ENCODE assay signal across 9 cellular contexts in genomic region chr10:125721035-125721434, GRCh38. TPM values are rescaled to one million over a fixed set of nuclear protein-coding genes. Genes with fewer than 3 reads are reported as not detected.
DNase-seq lines count a peak whose midpoint lies in the region; ATAC-seq and TF ChIP-seq lines count a peak whose summit lies in the region.
"Had no signal": no experiment of that assay in that cellular context is flagged by ENCODE, and none has a peak within 500 bp of the region (broad histone marks: within the 10 kb centered on the region; RNA-seq: fewer than 3 reads in every experiment).

No MANE protein-coding gene starts in this region.

- no peaks in the 10 kb centered on the region for H3K27me3 Mint-ChIP-seq in activated CD8-positive, alpha-beta memory T cell treated with anti-CD3 and anti-CD28 coated beads, Interleukin-2, amount 10 ng/mL, durations not matched to agents 7 days and 5 days
- H3K27me3 Mint-ChIP-seq in activated T-helper 1 cell treated with anti-CD3 and anti-CD28 coated beads, Interleukin-12 subunit alpha, Interleukin-12 subunit beta, Interleukin-2, Interleukin-4 antibody, amounts not matched to agents 30 ng/mL and 10 ng/mL and 1 ng/mL, durations not matched to agents 14 hours and 24 hours and 36 hours (ENCODE audit: insufficient read depth) = no peaks in the 10 kb centered on the region

- peak overlapping the region; percentile 77 for H3K4me2 ChIP-seq in skeletal muscle satellite cell (ENCODE audit: low read length)

- intact Hi-C loops in activated T-helper 1 cell treated with anti-CD3 and anti-CD28 coated beads, Interleukin-12 subunit alpha, Interleukin-12 subunit beta, Interleukin-2, Interleukin-4 antibody, amounts not matched to agents 30 ng/mL and 10 ng/mL and 1 ng/mL, durations not matched to agents 14 hours and 24 hours and 36 hours (cut with micrococcal nuclease) = loop anchor here (5.0 kb wide), 1 partner anchor 36 kb away; no protein-coding TSS in a partner anchor

- no peak overlapping the region for H3K9ac ChIP-seq in skeletal muscle satellite cell (ENCODE audit: low read depth, low read length)

- TF ChIP-seq CTCF in WERI-Rb-1 (IDR thresholded peaks at IDR 0.05; ENCODE audit: low read depth, low read length) = no peak

- no peaks in the 10 kb centered on the region for H3K9me3 ChIP-seq in skeletal muscle satellite cell (replicated peaks; ENCODE audit: low read length)
- peaks cover 6% of the 10 kb centered on the region for H3K9me3 ChIP-seq in WERI-Rb-1 (ENCODE audit: severe bottlenecking)

- H3K4me3 ChIP-seq in skeletal muscle satellite cell (ENCODE audit: low read length) = peak overlapping the region; percentile 84
- H3K4me3 ChIP-seq in WERI-Rb-1 (ENCODE audit: low read depth, low read length) = no peak overlapping the region

- H3K27me3 ChIP-seq in skeletal muscle satellite cell (ENCODE audit: control insufficient read depth, insufficient read depth, low read length) (no peaks in the 10 kb centered on the region), WERI-Rb-1 (ENCODE audit: insufficient read depth, low read depth, severe bottlenecking) (no peaks in the 10 kb centered on the region)

- H3K27ac ChIP-seq in WERI-Rb-1 = no peak overlapping the region

- peaks cover 30% of the 10 kb centered on the region for H3K4me1 Mint-ChIP-seq in activated CD8-positive, alpha-beta memory T cell treated with anti-CD3 and anti-CD28 coated beads, Interleukin-2, amount 10 ng/mL, durations not matched to agents 7 days and 5 days
- H3K4me1 Mint-ChIP-seq in activated T-helper 1 cell treated with anti-CD3 and anti-CD28 coated beads, Interleukin-12 subunit alpha, Interleukin-12 subunit beta, Interleukin-2, Interleukin-4 antibody, amounts not matched to agents 30 ng/mL and 10 ng/mL and 1 ng/mL, durations not matched to agents 14 hours and 24 hours and 36 hours (ENCODE audit: low read depth) = peaks cover 21% of the 10 kb centered on the region

- H3K4me1 ChIP-seq in skeletal muscle satellite cell (ENCODE audit: control insufficient read depth, insufficient read depth, low read length) = peaks cover 14% of the 10 kb centered on the region

- DNase-seq in activated CD8-positive, alpha-beta memory T cell treated with anti-CD3 and anti-CD28 coated beads, Interleukin-2, amount 10 ng/mL, durations not matched to agents 7 days and 5 days = no peak
- DNase-seq in activated CD8-positive, alpha-beta memory T cell treated with anti-CD3 and anti-CD28 coated beads, Interleukin-2, amount 50 U/mL, for 4 hours = no peak
- no peak for DNase-seq in activated T-helper 1 cell treated with anti-CD3 and anti-CD28 coated beads, Interleukin-12 subunit alpha, Interleukin-12 subunit beta, Interleukin-2, Interleukin-4 antibody, amounts not matched to agents 30 ng/mL and 10 ng/mL and 1 ng/mL, durations not matched to agents 14 hours and 24 hours and 36 hours (ENCODE audit: low spot score)
- DNase-seq in WERI-Rb-1 = no peak
- no peak for DNase-seq in kidney glomerular epithelial cell (lab: John Stamatoyannopoulos, UW)

- no peaks in the 10 kb centered on the region for H3K9me3 Mint-ChIP-seq in activated CD8-positive, alpha-beta memory T cell treated with anti-CD3 and anti-CD28 coated beads, Interleukin-2, amount 10 ng/mL, durations not matched to agents 7 days and 5 days (ENCODE audit: low read depth)
- H3K9me3 Mint-ChIP-seq in activated T-helper 1 cell treated with anti-CD3 and anti-CD28 coated beads, Interleukin-12 subunit alpha, Interleukin-12 subunit beta, Interleukin-2, Interleukin-4 antibody, amounts not matched to agents 30 ng/mL and 10 ng/mL and 1 ng/mL, durations not matched to agents 14 hours and 24 hours and 36 hours = peaks cover 3% of the 10 kb centered on the region

- H3K36me3 Mint-ChIP-seq in activated CD8-positive, alpha-beta memory T cell treated with anti-CD3 and anti-CD28 coated beads, Interleukin-2, amount 10 ng/mL, durations not matched to agents 7 days and 5 days = peaks cover 29% of the 10 kb centered on the region
- peaks cover 40% of the 10 kb centered on the region for H3K36me3 Mint-ChIP-seq in activated T-helper 1 cell treated with anti-CD3 and anti-CD28 coated beads, Interleukin-12 subunit alpha, Interleukin-12 subunit beta, Interleukin-2, Interleukin-4 antibody, amounts not matched to agents 30 ng/mL and 10 ng/mL and 1 ng/mL, durations not matched to agents 14 hours and 24 hours and 36 hours (ENCODE audit: low read depth)

- H3K4me3 Mint-ChIP-seq in activated CD8-positive, alpha-beta memory T cell treated with anti-CD3 and anti-CD28 coated beads, Interleukin-2, amount 10 ng/mL, durations not matched to agents 7 days and 5 days = peak overlapping the region; percentile 99
- peak overlapping the region; percentile 98 for H3K4me3 Mint-ChIP-seq in activated T-helper 1 cell treated with anti-CD3 and anti-CD28 coated beads, Interleukin-12 subunit alpha, Interleukin-12 subunit beta, Interleukin-2, Interleukin-4 antibody, amounts not matched to agents 30 ng/mL and 10 ng/mL and 1 ng/mL, durations not matched to agents 14 hours and 24 hours and 36 hours

- H3K27ac Mint-ChIP-seq in activated CD8-positive, alpha-beta memory T cell treated with anti-CD3 and anti-CD28 coated beads, Interleukin-2, amount 10 ng/mL, durations not matched to agents 7 days and 5 days = peak overlapping the region; percentile 43
- no peak overlapping the region for H3K27ac Mint-ChIP-seq in activated T-helper 1 cell treated with anti-CD3 and anti-CD28 coated beads, Interleukin-12 subunit alpha, Interleukin-12 subunit beta, Interleukin-2, Interleukin-4 antibody, amounts not matched to agents 30 ng/mL and 10 ng/mL and 1 ng/mL, durations not matched to agents 14 hours and 24 hours and 36 hours

- ATAC-seq in activated CD8-positive, alpha-beta memory T cell treated with anti-CD3 and anti-CD28 coated beads, Interleukin-2, amount 10 ng/mL, durations not matched to agents 7 days and 5 days = no peak
- ATAC-seq in HG02852 (IDR thresholded peaks at IDR 0.05; ENCODE audit: unreplicated experiment) (peak; percentile 21), HG02884 (IDR thresholded peaks at IDR 0.05; ENCODE audit: unreplicated experiment) (no peak)

- CTCF ChIA-PET in activated CD8-positive, alpha-beta memory T cell treated with anti-CD3 and anti-CD28 coated beads, Interleukin-2, amount 10 ng/mL, durations not matched to agents 7 days and 5 days (lab: Charles Lee) = interaction anchor here (0.7 kb wide), 1 partner anchor 31 kb away, joined by 3 read pairs; no protein-coding TSS in a partner anchor

- H3K36me3 ChIP-seq in skeletal muscle satellite cell (ENCODE audit: insufficient read depth, low read length) = peaks cover 49% of the 10 kb centered on the region
- H3K36me3 ChIP-seq in WERI-Rb-1 = peaks cover 46% of the 10 kb centered on the region

RNA-seq across cellular contexts. Expression of gene EDRF1, which starts 1.5 kb away (rescaled TPM):
- 10 to 100 TPM; 36.6 to 38.3 TPM for total RNA-seq in activated CD8-positive, alpha-beta memory T cell treated with anti-CD3 and anti-CD28 coated beads, Interleukin-2, amount 10 ng/mL, durations not matched to agents 7 days and 5 days
- 43.4 and 43.9 TPM in 2 replicates for total RNA-seq in activated T-helper 1 cell treated with anti-CD3 and anti-CD28 coated beads, Interleukin-12 subunit alpha, Interleukin-12 subunit beta, Interleukin-2, Interleukin-4 antibody, amounts not matched to agents 30 ng/mL and 10 ng/mL and 1 ng/mL, durations not matched to agents 14 hours and 24 hours and 36 hours
- total RNA-seq in skeletal muscle satellite cell (2012; rRNA removed) = 19.3 and 21.0 TPM in 2 replicates

RNA-seq across cellular contexts. Expression of gene TEX36, which starts 38.1 kb away (rescaled TPM):
- total RNA-seq in activated CD8-positive, alpha-beta memory T cell treated with anti-CD3 and anti-CD28 coated beads, Interleukin-2, amount 10 ng/mL, durations not matched to agents 7 days and 5 days = not detected
- total RNA-seq in activated T-helper 1 cell treated with anti-CD3 and anti-CD28 coated beads, Interleukin-12 subunit alpha, Interleukin-12 subunit beta, Interleukin-2, Interleukin-4 antibody, amounts not matched to agents 30 ng/mL and 10 ng/mL and 1 ng/mL, durations not matched to agents 14 hours and 24 hours and 36 hours = not detected in 2 replicates
- not detected in 2 replicates for total RNA-seq in skeletal muscle satellite cell (2012; rRNA removed)
- total RNA-seq: mononuclear cell had no signal

RNA-seq across cellular contexts. Expression of gene MMP21, which starts 54.6 kb away (rescaled TPM):
- total RNA-seq in activated CD8-positive, alpha-beta memory T cell treated with anti-CD3 and anti-CD28 coated beads, Interleukin-2, amount 10 ng/mL, durations not matched to agents 7 days and 5 days = not detected
- total RNA-seq in activated T-helper 1 cell treated with anti-CD3 and anti-CD28 coated beads, Interleukin-12 subunit alpha, Interleukin-12 subunit beta, Interleukin-2, Interleukin-4 antibody, amounts not matched to agents 30 ng/mL and 10 ng/mL and 1 ng/mL, durations not matched to agents 14 hours and 24 hours and 36 hours = not detected in 2 replicates
- total RNA-seq in skeletal muscle satellite cell (2012; rRNA removed) = not detected in 2 replicates
